In the genomic region with DNA sequence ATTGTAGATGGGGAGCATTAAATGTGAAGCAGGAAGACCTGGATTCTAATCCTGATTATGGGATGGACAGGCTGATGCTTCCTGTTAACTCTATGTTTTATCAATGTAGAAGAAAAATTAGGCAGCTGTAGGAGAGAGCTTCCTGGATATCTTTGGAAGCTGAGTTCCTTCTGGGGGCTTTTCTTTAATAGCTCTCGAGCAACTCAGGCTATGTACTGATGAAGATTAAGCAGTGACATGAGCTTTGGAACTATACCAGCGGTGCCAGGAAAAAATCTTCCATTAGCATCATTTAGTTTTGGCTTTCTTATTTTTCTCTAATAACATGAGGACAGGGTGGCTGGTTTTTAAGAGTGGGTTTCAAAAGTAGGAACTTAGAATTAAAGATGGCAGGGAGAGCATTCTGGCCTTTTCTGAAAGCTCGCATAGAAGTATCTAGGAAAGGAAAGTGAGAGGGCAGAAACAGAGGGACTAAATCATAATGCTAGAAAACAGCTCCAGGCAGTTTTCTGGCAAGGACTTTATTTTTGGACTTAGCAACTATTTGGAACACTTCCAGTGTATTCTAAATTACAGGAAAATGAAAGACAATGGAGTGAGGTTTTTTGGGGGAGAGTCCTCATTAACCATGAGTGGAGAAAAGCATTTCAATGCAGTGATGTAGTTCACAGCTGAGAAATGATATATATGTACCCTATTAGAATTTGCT, we compare ENCODE assay signal across 12 cellular contexts.
DNase-seq lines count a peak whose midpoint lies in the region; ATAC-seq, FAIRE-seq and TF ChIP-seq lines count a peak whose summit lies in the region.
"Had no signal": no experiment of that assay in that cellular context is flagged by ENCODE, and none has a peak within 500 bp of the region (broad histone marks: within the 10 kb centered on the region; RNA-seq: fewer than 3 reads in every experiment).

No MANE protein-coding gene starts in this region.

- H3K9ac ChIP-seq in GM23248 (peak overlapping the region; percentile 13; the same call in 1 of the 2 replicates), kidney (ENCODE audit: low read length in 2 of 2) (no peak overlapping the region)

- no peak overlapping the region for H3K4me3 Mint-ChIP-seq in central memory CD8-positive, alpha-beta T cell
- no peak overlapping the region for H3K4me3 Mint-ChIP-seq in stimulated activated effector memory CD8-positive, alpha-beta T cell treated with anti-CD3 and anti-CD28 coated beads, Interleukin-12 subunit alpha, Interleukin-12 subunit beta, amount 100 ng/mL, for 72 hours
- H3K4me3 Mint-ChIP-seq in T-helper 2 cell treated with Interferon-gamma antibody and Interleukin-4, amounts not matched to agents 5 μg/mL and 100 μg/mL, for 36 hours: no peak overlapping the region

- ATAC-seq in central memory CD8-positive, alpha-beta T cell (replicated peaks; ENCODE audit: extremely low read depth, poor library complexity, severe bottlenecking): no peak
- no peak for ATAC-seq in stimulated activated effector memory CD8-positive, alpha-beta T cell treated with anti-CD3 and anti-CD28 coated beads, Interleukin-12 subunit alpha, Interleukin-12 subunit beta, amount 100 ng/mL, for 72 hours
- no peak for ATAC-seq in HG02885 (IDR thresholded peaks at IDR 0.05; ENCODE audit: poor library complexity, unreplicated experiment)

- H3K79me2 ChIP-seq in GM23248 (ENCODE audit: insufficient read depth): no peaks in the 10 kb centered on the region

- in situ Hi-C loops in GM23248 (cut with MboI): no loop called here

- DNase-seq in GM23248: peak; percentile 61
- no peak for DNase-seq in central memory CD8-positive, alpha-beta T cell (ENCODE audit: low spot score in 2 of 2)
- no peak for DNase-seq in kidney
- DNase-seq in stimulated activated effector memory CD8-positive, alpha-beta T cell treated with anti-CD3 and anti-CD28 coated beads, Interleukin-12 subunit alpha, Interleukin-12 subunit beta, amount 100 ng/mL, for 72 hours (ENCODE audit: low spot score in 2 of 2): no peak
- DNase-seq in glomerular visceral epithelial cell (ENCODE audit: extremely low spot score): no peak
- DNase-seq in T-helper 2 cell treated with Interferon-gamma antibody and Interleukin-4, amounts not matched to agents 5 μg/mL and 100 μg/mL, for 36 hours (ENCODE audit: low spot score): no peak
- DNase-seq in SKM-1 treated with dmso at 0.1 percent for 144 hours (lab: John Stamatoyannopoulos, UW; ENCODE audit: unreplicated experiment): no peak
- DNase-seq: activated CD4-positive, alpha-beta T cell treated with anti-CD3 and anti-CD28 coated beads, Interleukin-2, amount 50 U/mL, for 48 hours; MM.1S; PC-9 had no signal

- H2AFZ ChIP-seq in GM23248: no peak overlapping the region
- H2AFZ ChIP-seq: PC-9 had no signal

- intact Hi-C loops in kidney (cut with DNase I): no loop called here

- H3K9me2 ChIP-seq in GM23248 (ENCODE audit: insufficient read depth): no peaks in the 10 kb centered on the region

- H3K9me3 ChIP-seq in GM23248 (ENCODE audit: low read depth) (no peaks in the 10 kb centered on the region), kidney (ENCODE audit: control insufficient read depth in 1 of 2, low read length in 2 of 2) (no peaks in the 10 kb centered on the region)

- H3K27ac ChIP-seq in GM23248 (no peak overlapping the region), kidney (ENCODE audit: low read depth in 2 of 2, low read length in 2 of 2) (peak overlapping the region; percentile 55)
- H3K27ac ChIP-seq: PC-9 had no signal

- no peak overlapping the region for H3K4me3 ChIP-seq in GM23248
- no peak overlapping the region for H3K4me3 ChIP-seq in kidney (ENCODE audit: low read length in 2 of 2)
- H3K4me3 ChIP-seq: PC-9 had no signal

- WGBS in GM23248 (ENCODE audit: low coverage in 1 of 2, low lambda C conversion rate in 2 of 2, missing lambda C conversion rate in 2 of 2), 2 experiments: 13 to 14% methylated on average over 3 of the region's 3 CpGs

- peaks cover 18% of the 10 kb centered on the region; the same call in 1 of the 2 replicates for H3F3A ChIP-seq in GM23248 (ENCODE audit: insufficient read depth)

- no peaks in the 10 kb centered on the region for H4K20me1 ChIP-seq in GM23248 (ENCODE audit: insufficient read depth)

- peaks cover 19% of the 10 kb centered on the region for H3K36me3 Mint-ChIP-seq in central memory CD8-positive, alpha-beta T cell (ENCODE audit: insufficient read depth)
- peaks cover 22% of the 10 kb centered on the region for H3K36me3 Mint-ChIP-seq in stimulated activated effector memory CD8-positive, alpha-beta T cell treated with anti-CD3 and anti-CD28 coated beads, Interleukin-12 subunit alpha, Interleukin-12 subunit beta, amount 100 ng/mL, for 72 hours
- peaks cover 41% of the 10 kb centered on the region for H3K36me3 Mint-ChIP-seq in T-helper 2 cell treated with Interferon-gamma antibody and Interleukin-4, amounts not matched to agents 5 μg/mL and 100 μg/mL, for 36 hours (ENCODE audit: low read depth)

- TF ChIP-seq CTCF in kidney (IDR thresholded peaks at IDR 0.05; ENCODE audit: borderline replicate concordance, extremely low read depth, insufficient read depth): no peak

- peak overlapping the region; percentile 30 for H3K4me2 ChIP-seq in GM23248 (ENCODE audit: unreplicated experiment)
- H3K4me2 ChIP-seq: PC-9 had no signal

- peaks cover 34% of the 10 kb centered on the region for H3K4me1 Mint-ChIP-seq in central memory CD8-positive, alpha-beta T cell
- peaks cover 22% of the 10 kb centered on the region for H3K4me1 Mint-ChIP-seq in stimulated activated effector memory CD8-positive, alpha-beta T cell treated with anti-CD3 and anti-CD28 coated beads, Interleukin-12 subunit alpha, Interleukin-12 subunit beta, amount 100 ng/mL, for 72 hours
- peaks cover 6% of the 10 kb centered on the region for H3K4me1 Mint-ChIP-seq in T-helper 2 cell treated with Interferon-gamma antibody and Interleukin-4, amounts not matched to agents 5 μg/mL and 100 μg/mL, for 36 hours (ENCODE audit: low read depth)

- H3K27me3 Mint-ChIP-seq in central memory CD8-positive, alpha-beta T cell: no peaks in the 10 kb centered on the region
- no peaks in the 10 kb centered on the region for H3K27me3 Mint-ChIP-seq in T-helper 2 cell treated with Interferon-gamma antibody and Interleukin-4, amounts not matched to agents 5 μg/mL and 100 μg/mL, for 36 hours (ENCODE audit: low read depth)

- H3K27ac Mint-ChIP-seq in central memory CD8-positive, alpha-beta T cell (ENCODE audit: low read depth): peak overlapping the region; percentile 83
- H3K27ac Mint-ChIP-seq in stimulated activated effector memory CD8-positive, alpha-beta T cell treated with anti-CD3 and anti-CD28 coated beads, Interleukin-12 subunit alpha, Interleukin-12 subunit beta, amount 100 ng/mL, for 72 hours: peak overlapping the region; percentile 78
- no peak overlapping the region for H3K27ac Mint-ChIP-seq in T-helper 2 cell treated with Interferon-gamma antibody and Interleukin-4, amounts not matched to agents 5 μg/mL and 100 μg/mL, for 36 hours

- FAIRE-seq in kidney (lab: Jason Lieb, UNC): no peak
- FAIRE-seq: G401.6 had no signal

- H3K27me3 ChIP-seq in GM23248 (replicated peaks; ENCODE audit: insufficient read depth): no peaks in the 10 kb centered on the region

- H3K9me3 Mint-ChIP-seq in central memory CD8-positive, alpha-beta T cell: no peaks in the 10 kb centered on the region
- H3K9me3 Mint-ChIP-seq in stimulated activated effector memory CD8-positive, alpha-beta T cell treated with anti-CD3 and anti-CD28 coated beads, Interleukin-12 subunit alpha, Interleukin-12 subunit beta, amount 100 ng/mL, for 72 hours: no peaks in the 10 kb centered on the region
- H3K9me3 Mint-ChIP-seq in T-helper 2 cell treated with Interferon-gamma antibody and Interleukin-4, amounts not matched to agents 5 μg/mL and 100 μg/mL, for 36 hours: no peaks in the 10 kb centered on the region

- H3K36me3 ChIP-seq in GM23248 (ENCODE audit: low read depth): no peaks in the 10 kb centered on the region
- H3K36me3 ChIP-seq in kidney (ENCODE audit: control insufficient read depth in 1 of 2, insufficient read depth in 2 of 2, low read length in 2 of 2): no peaks in the 10 kb centered on the region

- H3K4me1 ChIP-seq in GM23248 (ENCODE audit: insufficient read depth): peaks cover 15% of the 10 kb centered on the region
- H3K4me1 ChIP-seq in kidney (ENCODE audit: control insufficient read depth in 1 of 2, insufficient read depth in 1 of 2, low read depth in 1 of 2, low read length in 2 of 2): peaks cover 3 to 22% of the 10 kb centered on the region in 2 donors
